Comparison of ENCODE assay signal across 16 cellular contexts in genomic region chr13:47896546-47896945, GRCh38.
A peak's percentile ranks its signal among the peaks of the same experiment; 100 is the strongest.
DNase-seq lines count a peak whose midpoint lies in the region; ATAC-seq and TF ChIP-seq lines count a peak whose summit lies in the region.
"Had no signal": no experiment of that assay in that cellular context is flagged by ENCODE, and none has a peak within 500 bp of the region (broad histone marks: within the 10 kb centered on the region; RNA-seq: fewer than 3 reads in every experiment).

No MANE protein-coding gene starts in this region.

- H3K27ac ChIP-seq in right lobe of liver = no peak overlapping the region
- H3K27ac ChIP-seq in ovary = no peak overlapping the region
- H3K27ac ChIP-seq: A549, HL-60 had no signal

- TF ChIP-seq EP300 in ovary (IDR thresholded peaks at IDR 0.05) = no peak

- TF ChIP-seq POLR2A in right lobe of liver (IDR thresholded peaks at IDR 0.05) (no peak), ovary (IDR thresholded peaks at IDR 0.05) (no peak)

- H3K9me3 ChIP-seq in right lobe of liver (no peaks in the 10 kb centered on the region), ovary (no peaks in the 10 kb centered on the region)
- H3K9me3 ChIP-seq: A549 had no signal

- TF ChIP-seq CTCF in right lobe of liver (IDR thresholded peaks at IDR 0.05) (no peak), ovary (IDR thresholded peaks at IDR 0.05) (no peak)

- intact Hi-C loops in right lobe of liver (cut with DNase I) = no loop called here
- intact Hi-C loops in ovary (cut with DNase I) = no loop called here

- no peak overlapping the region for H3K4me3 ChIP-seq in right lobe of liver
- no peak overlapping the region for H3K4me3 ChIP-seq in ovary
- H3K4me3 ChIP-seq: A549, GM12878, K562 had no signal

- 28% methylated on average over 2 of the region's 2 CpGs for WGBS in right lobe of liver (ENCODE audit: insufficient coverage, low coverage, low lambda C conversion rate, missing lambda C conversion rate)
- WGBS in ovary, 3 donors = 14 to 27% (median 22%) methylated on average over 2 of the region's 2 CpGs

- peak; percentile 22 for DNase-seq in DMS 273 treated with DMSO at 0.1 percent for 48 hours (lab: John Stamatoyannopoulos, UW)
- DNase-seq in NCI-H2171 (lab: John Stamatoyannopoulos, UW) = peak; percentile 10
- peak; percentile 73 for DNase-seq in cerebellum (ENCODE audit: low spot score)
- peak in 1 of 3 donors; percentile 58 for DNase-seq in right lobe of liver
- no peak for DNase-seq in ovary
- no peak for DNase-seq in hypothalamus (lab: John Stamatoyannopoulos, UW)
- no peak for DNase-seq in activated CD4-positive, alpha-beta T cell treated with anti-CD3 and anti-CD28 coated beads for 4 hours
- no peak for DNase-seq in SKM-1 treated with dmso at 0.1 percent for 144 hours (lab: John Stamatoyannopoulos, UW; ENCODE audit: unreplicated experiment)
- DNase-seq: CD8-positive, alpha-beta T cell; COR-L47; HCEC 1CT; HFFc6 had no signal

- no peaks in the 10 kb centered on the region for H3K27me3 ChIP-seq in right lobe of liver
- no peaks in the 10 kb centered on the region for H3K27me3 ChIP-seq in ovary

- H3K36me3 ChIP-seq in right lobe of liver = no peaks in the 10 kb centered on the region
- no peaks in the 10 kb centered on the region for H3K36me3 ChIP-seq in ovary

- H3K4me1 ChIP-seq in right lobe of liver (no peaks in the 10 kb centered on the region), ovary (ENCODE audit: insufficient read depth) (no peaks in the 10 kb centered on the region)
- H3K4me1 ChIP-seq: A549 had no signal

- ATAC-seq in right lobe of liver = peak in 3 of 4 donors; percentile 45 to 89 (median 68)
- ATAC-seq: A549; CD8-positive, alpha-beta T cell; GM12878; K562 had no signal

Comparison
In these comparisons a context has a peak if more than half of its experiments do, and no peak if none do; other contexts are left out.
1. DNase-seq: peak in DMS 273 treated with DMSO at 0.1 percent for 48 hours (single experiment), NCI-H2171 (single experiment) and cerebellum (single experiment); none in ovary (0 of 5), hypothalamus (0 of 51), activated CD4-positive, alpha-beta T cell treated with anti-CD3 and anti-CD28 coated beads for 4 hours (0 of 2) and SKM-1 treated with dmso at 0.1 percent for 144 hours (single experiment).